ENCODE assay signal across 5 cellular contexts in the genomic region with DNA sequence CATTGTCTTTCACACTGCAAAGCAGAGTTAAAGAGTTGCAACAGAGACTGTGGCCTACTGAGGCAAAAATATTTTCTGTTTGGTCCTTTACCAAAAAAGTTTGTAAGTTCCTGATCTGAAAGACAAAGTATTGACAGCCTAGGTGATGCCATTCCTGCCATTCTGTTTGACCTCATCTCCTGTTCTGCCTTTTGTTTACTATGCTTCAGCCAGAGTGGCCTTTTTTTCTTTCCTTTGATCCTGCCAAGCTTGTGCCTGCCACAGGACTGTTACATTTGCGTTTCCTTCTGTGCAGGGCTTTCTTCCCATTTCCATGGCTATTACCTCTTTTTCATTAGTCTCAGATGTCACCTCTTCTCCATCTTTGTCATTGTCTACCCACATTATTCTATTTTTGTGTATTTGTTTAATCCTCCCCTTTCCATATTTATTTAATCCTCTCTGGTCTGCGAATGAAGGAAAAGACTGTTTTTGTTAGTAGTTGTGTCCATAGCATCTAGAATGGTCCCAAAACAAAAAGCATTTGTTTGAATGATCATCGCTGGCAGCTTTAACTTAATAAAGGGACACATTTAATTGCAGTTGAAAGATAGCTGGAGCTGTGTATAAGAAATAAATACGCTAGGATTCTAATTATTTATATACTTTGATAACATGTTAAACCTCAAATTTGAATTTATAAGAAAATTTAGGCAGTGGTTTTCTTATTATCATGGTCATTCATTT. TPM values are rescaled to one million over a fixed set of nuclear protein-coding genes. Genes with fewer than 3 reads are reported as not detected.
A peak's percentile ranks its signal among the peaks of the same experiment; 100 is the strongest.
DNase-seq lines count a peak whose midpoint lies in the region; ATAC-seq, FAIRE-seq and TF ChIP-seq lines count a peak whose summit lies in the region.
"Not testable (repeated sequence)": the region's sequence is repeated elsewhere in the genome, so short reads cannot be mapped to it uniquely, and the experiment has no call there.

No MANE protein-coding gene starts in this region.

- TF ChIP-seq EP300 in HepG2 (IDR thresholded peaks at IDR 0.05; ENCODE audit: low read depth in 2 of 2, low read length in 2 of 2); HepG2 (CRISPR knock-in tag; IDR thresholded peaks at IDR 0.05; ENCODE audit: borderline replicate concordance): not testable (repeated sequence)

- H3K9me3 ChIP-seq in SJSA1 (replicated peaks); HepG2 (ENCODE audit: low read length): not testable (repeated sequence)

- not testable (repeated sequence) for FAIRE-seq in HepG2 (lab: Jason Lieb, UNC)

- H2AFZ ChIP-seq in HepG2 (ENCODE audit: low read length): not testable (repeated sequence)

- intact Hi-C loops in HepG2 (cut with micrococcal nuclease; ENCODE audit: unreplicated experiment): not testable (repeated sequence)

- POLR2A ChIA-PET in HepG2 (lab: Yijun Ruan, JAX): not testable (repeated sequence)

- H3K79me2 ChIP-seq in HepG2 (ENCODE audit: insufficient read depth, low read length): not testable (repeated sequence)

- in situ Hi-C loops in HepG2 (cut with HindIII; ENCODE audit: extremely low pct_ligation_motif_present, low pct_unique_long_range_greater_than_20kb): not testable (repeated sequence)

- H4K20me1 ChIP-seq in HepG2 (ENCODE audit: insufficient read depth, low read length): not testable (repeated sequence)

- H3K27me3 ChIP-seq in SJSA1 (replicated peaks); HepG2 (ENCODE audit: control insufficient read depth in 1 of 2, insufficient read depth in 2 of 2, low read length in 2 of 2): not testable (repeated sequence)

- not testable (repeated sequence) for TF ChIP-seq POLR2A in HepG2 (IDR thresholded peaks at IDR 0.05; ENCODE audit: insufficient read depth in 1 of 2, low read depth in 2 of 2, low read length in 2 of 2)

- peak; percentile 66; the same call in 1 of the 3 replicates for ATAC-seq in HepG2

- not testable (repeated sequence) for H3K9ac ChIP-seq in HepG2 (ENCODE audit: insufficient read depth, low read depth, low read length)

- CTCF ChIA-PET in HepG2 (lab: Yijun Ruan, JAX; ENCODE audit: low intra/inter-chr PET ratio, low total read pairs): not testable (repeated sequence)

- H3K27ac ChIP-seq in SJSA1: 0 out of 2 replicates have a peak overlapping the region, but pooled peaks have one; percentile 11
- H3K27ac ChIP-seq in HepG2 (ENCODE audit: extremely low read length, insufficient read depth, low read length): not testable (repeated sequence)

- BruUV-seq in HepG2 (replicated peaks; lab: Mats Ljungman, UMichigan): not testable (repeated sequence)

- H3K4me2 ChIP-seq in HepG2 (ENCODE audit: low read depth, low read length): not testable (repeated sequence)

- peak; percentile 2 for DNase-seq in Ammon's horn (ENCODE audit: low spot score)
- not testable (repeated sequence) for DNase-seq in SJSA1 (ENCODE audit: low read depth in 1 of 2, low spot score in 2 of 2); HepG2 (ENCODE audit: low spot score)
- DNase-seq in globus pallidus (ENCODE audit: low spot score): peak; percentile 20
- DNase-seq in pons (ENCODE audit: low spot score): peak; percentile 80

- H3K4me3 ChIP-seq in SJSA1; HepG2 (replicated peaks in 1 of 3; ENCODE audit: insufficient read depth in 1 of 3, low read depth in 2 of 3, low read length in 3 of 3): not testable (repeated sequence)

- H3K36me3 ChIP-seq in SJSA1; HepG2 (replicated peaks in 1 of 2; ENCODE audit: control insufficient read depth in 1 of 2, insufficient read depth in 2 of 2, low read length in 2 of 2): not testable (repeated sequence)

- TF ChIP-seq RAD21 in HepG2 (CRISPR knock-in tag; IDR thresholded peaks at IDR 0.05): not testable (repeated sequence)

- WGBS in HepG2 (ENCODE audit: low lambda C conversion rate): 57% methylated on average over 4 of the region's 4 CpGs

- peaks cover 29% of the 10 kb centered on the region for H3K4me1 ChIP-seq in SJSA1 (replicated peaks)
- H3K4me1 ChIP-seq in HepG2 (ENCODE audit: insufficient read depth, low read length): not testable (repeated sequence)

- not testable (repeated sequence) for TF ChIP-seq CTCF in HepG2 (CRISPR knock-in tag; IDR thresholded peaks at IDR 0.05)

RNA-seq across cellular contexts. Expression of a gene that starts 48.7 kb away (rescaled TPM):
- 17.2 and 22.5 TPM in 2 replicates for total RNA-seq in SJSA1 (2014; rRNA removed; shearing (Covaris generic))
- 13.2 and 14.8 TPM in 2 replicates for total RNA-seq in HepG2 (2016; rRNA removed; fragmentation: Illumina TruSeq; extraction: Trizol)
- 6.1 and 6.3 TPM in 2 replicates for total RNA-seq in HepG2 (2016; cell fraction: cytosol; rRNA removed; fragmentation: Illumina TruSeq; extraction: Trizol; ENCODE audit: low read depth)
- 12.8 and 13.6 TPM in 2 replicates for total RNA-seq in HepG2 (2016; cell fraction: insoluble cytoplasmic fraction; rRNA removed; fragmentation: Illumina TruSeq; extraction: Trizol)
- total RNA-seq in HepG2 (2016; cell fraction: membrane; rRNA removed; fragmentation: Illumina TruSeq; extraction: Trizol): 12.4 and 12.9 TPM in 2 replicates
- 18.9 and 19.6 TPM in 2 replicates for total RNA-seq in HepG2 (2016; cell fraction: nucleus; rRNA removed; fragmentation: Illumina TruSeq; extraction: Trizol)
- 16.8 and 19.6 TPM in 2 replicates for polyA plus RNA-seq in HepG2 (2011; rRNA removed)
- polyA plus RNA-seq in HepG2 (2011; cell fraction: cytosol; rRNA removed): 13.8 and 15.9 TPM in 2 replicates
- polyA plus RNA-seq in HepG2 (2011; cell fraction: nucleus; rRNA removed): 22.9 and 26.6 TPM in 2 replicates
- polyA plus RNA-seq in HepG2 (2012): 15.7 and 17.2 TPM in 2 replicates
- 4.9 and 5.5 TPM in 2 replicates for polyA plus RNA-seq in HepG2 (2016; cell fraction: cytosol; fragmentation: Illumina TruSeq; extraction: Trizol; ENCODE audit: low read depth)
- polyA plus RNA-seq in HepG2 (2016; cell fraction: insoluble cytoplasmic fraction; fragmentation: Illumina TruSeq; extraction: Trizol; ENCODE audit: low read depth): 8.6 and 9.4 TPM in 2 replicates
- polyA plus RNA-seq in HepG2 (2016; cell fraction: membrane; fragmentation: Illumina TruSeq; extraction: Trizol; ENCODE audit: low read depth): 7.3 and 7.7 TPM in 2 replicates
- 20.9 and 22.7 TPM in 2 replicates for polyA plus RNA-seq in HepG2 (2016; cell fraction: nucleus; fragmentation: Illumina TruSeq; extraction: Trizol; ENCODE audit: insufficient read depth, low read depth)
- polyA minus RNA-seq in HepG2 (2011; rRNA and poly(A)+ RNA removed; ENCODE audit: low replicate concordance): 96.0 and 153 TPM in 2 replicates
- 25.6 and 27.9 TPM in 2 replicates for polyA minus RNA-seq in HepG2 (2011; cell fraction: cytosol; rRNA and poly(A)+ RNA removed)
- 19.3 and 24.1 TPM in 2 replicates for polyA minus RNA-seq in HepG2 (2011; cell fraction: nucleus; rRNA and poly(A)+ RNA removed)
